Comparison of ENCODE assay signal across 24 cellular contexts in genomic region chr7:74207586-74207985, GRCh38.
"Had no signal": no experiment of that assay in that cellular context is flagged by ENCODE, and none has a peak within 500 bp of the region (broad histone marks: within the 10 kb centered on the region; RNA-seq: fewer than 3 reads in every experiment).

No MANE protein-coding gene starts in this region.

- H3K4me3 Mint-ChIP-seq: activated CD8-positive, alpha-beta T cell treated with anti-CD3 and anti-CD28 coated beads, Interleukin-2, amount 10 ng/mL, durations not matched to agents 7 days and 5 days; activated naive CD4-positive, alpha-beta T cell treated with anti-CD3 and anti-CD28 coated beads, Interleukin-2, amount 50 U/mL, for 24 hours had no signal

- H3K27ac ChIP-seq: body of pancreas, coronary artery, epithelial cell of prostate, heart right ventricle, right atrium auricular region, upper lobe of left lung had no signal

- H3K36me3 ChIP-seq: heart right ventricle, right atrium auricular region, upper lobe of left lung had no signal

- DNase-seq: activated CD4-positive, alpha-beta T cell treated with anti-CD3 and anti-CD28 coated beads for 4 hours; activated CD8-positive, alpha-beta memory T cell treated with anti-CD3 and anti-CD28 coated beads, Interleukin-2, amount 50 U/mL, for 4 hours; activated CD8-positive, alpha-beta T cell treated with anti-CD3 and anti-CD28 coated beads, Interleukin-2, amount 10 ng/mL, durations not matched to agents 7 days and 5 days; activated effector memory CD4-positive, alpha-beta T cell treated with anti-CD3 and anti-CD28 coated beads, Interleukin-2, amount 50 U/mL, for 16 hours; activated T-cell treated with anti-CD3 and anti-CD28 coated beads, Interleukin-2, amount 50 U/mL, for 48 hours; amygdala; body of pancreas; caudate nucleus; effector memory CD4-positive, alpha-beta T cell; foreskin melanocyte; heart right ventricle; left colon; occipital lobe; stimulated activated CD4-positive, alpha-beta T cell treated with anti-CD3 and anti-CD28 coated beads, Interleukin-4, amount 100 ng/mL, for 4 hours; stimulated activated CD8-positive, alpha-beta memory T cell treated with anti-CD3 and anti-CD28 coated beads, Interleukin-4, amount 100 ng/mL, for 48 hours; stimulated activated naive CD8-positive, alpha-beta T cell treated with anti-CD3 and anti-CD28 coated beads, Interleukin-15, amount 100 ng/mL, for 72 hours; upper lobe of left lung had no signal

- H3K36me3 Mint-ChIP-seq: activated naive CD4-positive, alpha-beta T cell treated with anti-CD3 and anti-CD28 coated beads, Interleukin-2, amount 50 U/mL, for 24 hours; naive thymus-derived CD8-positive, alpha-beta T cell had no signal

- H3K4me3 ChIP-seq: body of pancreas, lung had no signal

- ATAC-seq: activated CD8-positive, alpha-beta T cell treated with anti-CD3 and anti-CD28 coated beads, Interleukin-2, amount 10 ng/mL, durations not matched to agents 7 days and 5 days; body of pancreas had no signal

- H3K9me3 ChIP-seq: body of pancreas, heart right ventricle, right atrium auricular region, upper lobe of left lung had no signal

- H3K27me3 ChIP-seq: body of pancreas, heart right ventricle, right atrium auricular region, upper lobe of left lung had no signal

- H3K27ac Mint-ChIP-seq: activated CD8-positive, alpha-beta T cell treated with anti-CD3 and anti-CD28 coated beads, Interleukin-2, amount 10 ng/mL, durations not matched to agents 7 days and 5 days; activated naive CD4-positive, alpha-beta T cell treated with anti-CD3 and anti-CD28 coated beads, Interleukin-2, amount 50 U/mL, for 24 hours; progenitor cell of endocrine pancreas; stimulated activated naive CD8-positive, alpha-beta T cell treated with anti-CD3 and anti-CD28 coated beads, Interleukin-15, amount 100 ng/mL, for 72 hours had no signal

- H3K9me3 Mint-ChIP-seq: activated naive CD4-positive, alpha-beta T cell treated with anti-CD3 and anti-CD28 coated beads, Interleukin-2, amount 50 U/mL, for 24 hours; naive thymus-derived CD8-positive, alpha-beta T cell; stimulated activated naive CD8-positive, alpha-beta T cell treated with anti-CD3 and anti-CD28 coated beads, Interleukin-15, amount 100 ng/mL, for 72 hours had no signal
